19 cellular contexts compared by ENCODE assay signal in the genomic region with DNA sequence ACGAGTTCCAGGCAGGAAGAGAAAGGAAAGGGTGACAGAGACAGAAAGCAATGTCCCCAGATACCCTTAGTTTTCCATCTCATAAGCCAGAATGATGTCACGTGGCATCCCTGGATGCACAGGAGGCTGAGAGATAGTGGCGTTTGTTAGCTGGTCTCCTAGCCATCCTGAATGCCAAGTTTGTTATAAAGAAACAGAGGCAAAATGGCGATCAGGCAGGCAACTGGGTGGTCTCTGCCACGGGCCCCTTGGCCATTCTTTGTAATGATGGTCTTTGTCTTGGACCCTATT. TPM values are rescaled to one million over a fixed set of nuclear protein-coding genes. Genes with fewer than 3 reads are reported as not detected.
DNase-seq lines count a peak whose midpoint lies in the region; ATAC-seq and TF ChIP-seq lines count a peak whose summit lies in the region.
"Had no signal": no experiment of that assay in that cellular context is flagged by ENCODE, and none has a peak within 500 bp of the region (broad histone marks: within the 10 kb centered on the region; RNA-seq: fewer than 3 reads in every experiment).

No MANE protein-coding gene starts in this region.

- ATAC-seq in Right ventricle myocardium superior (ENCODE audit: poor library complexity) = peak; percentile 45
- peak; percentile 73 for ATAC-seq in left ventricle myocardium superior
- ATAC-seq in Right ventricle myocardium inferior = no peak
- ATAC-seq: CD8-positive, alpha-beta T cell; GM12878; HCT116 had no signal

- H3K9me3 ChIP-seq in right atrium auricular region = peaks cover 0 to 8% of the 10 kb centered on the region in 2 donors

- no peak overlapping the region for H3K4me3 ChIP-seq in right atrium auricular region
- H3K4me3 ChIP-seq: BLaER1 treated with 17β-estradiol and CSF1 and Interleukin-3, amounts not matched to agents 10 nM and 100 nM; GM12878 had no signal

- no peaks in the 10 kb centered on the region for H3K36me3 ChIP-seq in right atrium auricular region

- H3K27me3 ChIP-seq in right atrium auricular region = no peaks in the 10 kb centered on the region

- H3K27ac ChIP-seq in right atrium auricular region = peak overlapping the region in 1 of 2 donors; percentile 15
- H3K27ac ChIP-seq: BLaER1 treated with 17β-estradiol and CSF1 and Interleukin-3, amounts not matched to agents 10 nM and 100 nM; HL-60 had no signal

- H3K4me1 ChIP-seq in right atrium auricular region = peaks cover 0 to 40% of the 10 kb centered on the region in 2 donors

- intact Hi-C loops in Right ventricle myocardium superior (cut with DNase I) (no loop called here), left ventricle myocardium superior (cut with micrococcal nuclease) (no loop called here), Right ventricle myocardium inferior (cut with DNase I) (no loop called here)

- DNase-seq in Right ventricle myocardium superior (no peak), right atrium auricular region (ENCODE audit: low spot score) (no peak), left ventricle myocardium superior (no peak), Right ventricle myocardium inferior (ENCODE audit: missing footprints) (no peak), pons (ENCODE audit: low spot score) (peak; percentile 10), RKO (ENCODE audit: low spot score) (no peak), middle frontal gyrus (ENCODE audit: extremely low spot score, low spot score) (no peak)
- DNase-seq: 8988T; Calu3; CD8-positive, alpha-beta T cell; DMS79 treated with DMSO at 0.1 percent for 48 hours; GOT3; H7; HFFc6 had no signal

- TF ChIP-seq CTCF in right atrium auricular region (IDR thresholded peaks at IDR 0.05) = no peak

RNA-seq across cellular contexts. Expression of a gene that starts 5.3 kb away (rescaled TPM):
- total RNA-seq in Right ventricle myocardium superior (not detected), right atrium auricular region (under 1 TPM in 1 of 2 donors, not detected in 1; 0.35 TPM), left ventricle myocardium superior (not detected), Right ventricle myocardium inferior (0.11 TPM)
- total RNA-seq: CD8-positive, alpha-beta T cell; HFFc6; HT1080 had no signal
